Comparison of ENCODE assay signal across 11 cellular contexts in the genomic region with DNA sequence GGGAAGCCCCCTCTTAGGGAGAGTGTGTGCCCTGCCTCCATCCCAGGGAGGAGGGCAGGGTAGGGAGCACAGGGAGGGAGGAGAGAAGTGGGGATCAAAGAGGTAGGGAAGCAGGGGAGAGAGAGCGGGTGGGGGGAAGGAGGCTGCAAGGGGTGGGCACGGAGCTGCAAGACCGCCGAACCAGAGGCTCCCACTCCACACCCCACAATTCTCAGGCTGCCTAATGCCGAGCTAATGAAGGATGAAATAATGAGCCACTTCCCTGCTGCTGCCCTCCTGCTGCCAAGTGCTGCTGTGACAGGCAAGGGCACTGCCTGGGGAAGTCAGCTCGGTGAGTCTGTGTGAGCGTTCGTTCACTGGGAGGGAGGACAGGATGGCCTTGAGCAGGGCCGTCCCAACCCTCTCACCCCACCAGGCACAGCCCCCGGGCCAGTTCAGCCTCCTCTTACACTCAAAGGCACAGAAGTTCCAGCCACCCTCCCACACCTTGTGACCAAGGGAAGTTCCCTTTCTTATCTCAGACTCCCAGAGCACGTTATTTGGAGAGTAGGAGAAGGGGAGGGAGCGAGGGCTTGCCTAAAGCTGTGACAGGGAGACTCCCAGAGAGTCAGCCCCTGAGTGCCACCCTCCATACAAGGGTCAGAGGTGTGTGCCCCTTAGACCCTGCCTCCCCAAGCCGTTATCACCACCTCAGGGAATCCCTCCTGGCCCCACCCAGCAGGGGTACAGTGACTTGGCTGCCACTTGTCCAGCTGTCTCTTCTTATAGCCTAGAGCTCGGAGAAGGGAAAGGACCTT. TPM values are rescaled to one million over a fixed set of nuclear protein-coding genes. Genes with fewer than 3 reads are reported as not detected.
DNase-seq lines count a peak whose midpoint lies in the region; ATAC-seq, FAIRE-seq and TF ChIP-seq lines count a peak whose summit lies in the region.
"Had no signal": no experiment of that assay in that cellular context is flagged by ENCODE, and none has a peak within 500 bp of the region (broad histone marks: within the 10 kb centered on the region; RNA-seq: fewer than 3 reads in every experiment).

No MANE protein-coding gene starts in this region.

- WGBS in pancreas, 2 donors = 8 to 11% methylated on average over 14 of the region's 14 CpGs

- ATAC-seq in pancreas = peak; percentile 78 to 90 (median 86)
- no peak for ATAC-seq in HG02678 (IDR thresholded peaks at IDR 0.05; ENCODE audit: unreplicated experiment)

- H3K4me3 ChIP-seq in pancreas = no peak overlapping the region

- peak overlapping the region in 2 of 4 donors; percentile 54 to 64 for H3K27ac ChIP-seq in pancreas

- H3K4me1 ChIP-seq in pancreas = peaks cover 0 to 13% (median 5%) of the 10 kb centered on the region in 3 donors

- H3K9me3 Mint-ChIP-seq in glutamatergic neuron (ENCODE audit: unreplicated experiment) = peaks cover 7% of the 10 kb centered on the region
- H3K9me3 Mint-ChIP-seq: natural killer cell treated with Interleukin-12 subunit alpha and Interleukin-12 subunit beta and Interleukin-15 and Interleukin-18, amount 100 ng/mL, for 72 hours; T-cell had no signal

- no peaks in the 10 kb centered on the region for H3K36me3 ChIP-seq in pancreas

- H3K27me3 Mint-ChIP-seq in glutamatergic neuron (ENCODE audit: unreplicated experiment) = peaks cover 17% of the 10 kb centered on the region
- H3K27me3 Mint-ChIP-seq: natural killer cell treated with Interleukin-12 subunit alpha and Interleukin-12 subunit beta and Interleukin-15 and Interleukin-18, amount 100 ng/mL, for 72 hours; T-cell had no signal

- FAIRE-seq in pancreas (lab: Jason Lieb, UNC) = no peak
- FAIRE-seq: A204.1 had no signal

- peak overlapping the region; percentile 15 for H3K4me3 Mint-ChIP-seq in glutamatergic neuron (ENCODE audit: unreplicated experiment)
- H3K4me3 Mint-ChIP-seq: natural killer cell treated with Interleukin-12 subunit alpha and Interleukin-12 subunit beta and Interleukin-15 and Interleukin-18, amount 100 ng/mL, for 72 hours; T-cell had no signal

- H3K4me1 Mint-ChIP-seq in glutamatergic neuron (ENCODE audit: low read depth, unreplicated experiment) = peaks cover 42% of the 10 kb centered on the region

- H3K27me3 ChIP-seq in pancreas = no peaks in the 10 kb centered on the region

- peak overlapping the region; percentile 75 for H3K27ac Mint-ChIP-seq in glutamatergic neuron (ENCODE audit: unreplicated experiment)

- no peaks in the 10 kb centered on the region for H3K9me3 ChIP-seq in pancreas

- TF ChIP-seq CTCF in glutamatergic neuron (IDR thresholded peaks at IDR 0.05; ENCODE audit: partially characterized antibody, unreplicated experiment) = no peak
- TF ChIP-seq CTCF in pancreas (IDR thresholded peaks at IDR 0.05) = peak in 1 of 4 donors; percentile 9

- intact Hi-C loops in pancreas (cut with DNase I) = no loop called here

- peaks cover 3% of the 10 kb centered on the region for H3K36me3 Mint-ChIP-seq in glutamatergic neuron (ENCODE audit: unreplicated experiment)
- H3K36me3 Mint-ChIP-seq: natural killer cell treated with Interleukin-12 subunit alpha and Interleukin-12 subunit beta and Interleukin-15 and Interleukin-18, amount 100 ng/mL, for 72 hours had no signal

- DNase-seq in NCI-H1694 treated with DMSO at 0.1 percent for 48 hours (lab: John Stamatoyannopoulos, UW) (peak; percentile 23), NCI-H1694 (lab: John Stamatoyannopoulos, UW) (no peak), OCI-M1 (lab: John Stamatoyannopoulos, UW) (peak; percentile 98), glutamatergic neuron (no peak), pancreas (peak; percentile 72 to 86 (median 74)), NCI-H187 (lab: John Stamatoyannopoulos, UW) (no peak), KG1 (lab: John Stamatoyannopoulos, UW) (no peak)

RNA-seq across cellular contexts. Expression of gene GLYCTK, which starts 12.4 kb away (rescaled TPM):
- total RNA-seq in glutamatergic neuron (ENCODE audit: unreplicated experiment) (7.5 TPM), pancreas (10 to 100 TPM in 1 of 6 donors, 1 to 10 TPM in 5; 4.1 to 11.6 (median 6.8) TPM)
- 10 to 100 TPM; 13.8 to 19.3 TPM for polyA plus RNA-seq in pancreas

RNA-seq across cellular contexts. Expression of gene DNAH1, which starts 16.1 kb away (rescaled TPM):
- total RNA-seq in glutamatergic neuron (ENCODE audit: unreplicated experiment) = 8.9 TPM
- 1 to 10 TPM; 2.9 to 5.1 (median 4.1) TPM for total RNA-seq in pancreas
- polyA plus RNA-seq in pancreas = 10 to 100 TPM in 1 of 2 donors, 1 to 10 TPM in 1; 8.1 to 11.4 TPM

RNA-seq across cellular contexts. Expression of gene WDR82, which starts 21.6 kb away (rescaled TPM):
- total RNA-seq in glutamatergic neuron (ENCODE audit: unreplicated experiment) (118 TPM), pancreas (10 to 100 TPM; 15.1 to 32.1 (median 19.6) TPM)
- polyA plus RNA-seq in pancreas = 10 to 100 TPM in 1 of 2 donors, 1 to 10 TPM in 1; 9.0 to 18.5 TPM

RNA-seq across cellular contexts. Expression of gene PPM1M, which starts 54.5 kb away (rescaled TPM):
- 7.8 TPM for total RNA-seq in glutamatergic neuron (ENCODE audit: unreplicated experiment)
- 10 to 100 TPM in 1 of 6 donors, 1 to 10 TPM in 5; 4.0 to 15.2 (median 6.7) TPM for total RNA-seq in pancreas
- polyA plus RNA-seq in pancreas = 10 to 100 TPM in 1 of 2 donors, 1 to 10 TPM in 1; 9.2 to 11.8 TPM

Comparison
In these comparisons a context has a peak if more than half of its experiments do, and no peak if none do; other contexts are left out.
1. DNase-seq: peak in NCI-H1694 treated with DMSO at 0.1 percent for 48 hours (single experiment), OCI-M1 (single experiment) and pancreas (6 of 6); none in NCI-H1694 (single experiment), glutamatergic neuron (single experiment), NCI-H187 (0 of 2) and KG1 (single experiment).